2 cellular contexts compared by ENCODE assay signal in the genomic region with DNA sequence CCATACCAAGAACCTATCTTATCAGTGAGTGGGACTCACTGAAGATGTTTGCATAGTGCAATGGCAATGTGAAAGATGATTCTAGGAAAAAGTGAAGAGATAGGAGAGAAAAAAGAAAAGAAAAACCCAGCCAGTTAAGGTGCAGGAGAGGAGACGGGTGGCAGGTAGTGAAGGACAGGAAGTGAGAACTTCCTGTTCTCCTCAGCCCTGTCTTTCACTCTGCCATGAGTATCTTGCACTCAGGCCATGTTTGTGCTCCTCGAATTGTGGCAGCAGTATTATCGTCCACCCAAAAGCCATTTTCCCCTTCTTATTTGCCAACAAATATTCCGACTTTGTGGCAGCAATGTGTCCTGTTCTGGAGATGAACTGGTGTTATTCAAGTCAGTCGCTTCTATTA.
TF ChIP-seq lines count a peak whose summit lies in the region.

No MANE protein-coding gene starts in this region.

TF ChIP-seq in GM23338, 12 proteins besides CTCF, POLR2A, EP300 and RAD21:
- TF ChIP-seq CREB1 (CRISPR knock-in tag; IDR thresholded peaks at IDR 0.05; ENCODE audit: low read depth) (no peak), STAT1 (IDR thresholded peaks at IDR 0.05; ENCODE audit: unreplicated experiment) (no peak), JUNB (IDR thresholded peaks at IDR 0.05; ENCODE audit: unreplicated experiment) (no peak), EZH2phosphoT487 (IDR thresholded peaks at IDR 0.05; ENCODE audit: unreplicated experiment) (no peak), EZH2 (IDR thresholded peaks at IDR 0.05; ENCODE audit: low read depth, unreplicated experiment) (no peak), NANOG (IDR thresholded peaks at IDR 0.05; ENCODE audit: borderline replicate concordance) (no peak), POLR2AphosphoS5 (IDR thresholded peaks at IDR 0.05; ENCODE audit: low read depth) (no peak), ZNF114 (CRISPR knock-in tag; IDR thresholded peaks at IDR 0.05) (no peak), ZNF462 (CRISPR knock-in tag; IDR thresholded peaks at IDR 0.05) (no peak), ZNF331 (CRISPR knock-in tag; IDR thresholded peaks at IDR 0.05; ENCODE audit: low read depth) (no peak)
- TF ChIP-seq, protein P1, sequence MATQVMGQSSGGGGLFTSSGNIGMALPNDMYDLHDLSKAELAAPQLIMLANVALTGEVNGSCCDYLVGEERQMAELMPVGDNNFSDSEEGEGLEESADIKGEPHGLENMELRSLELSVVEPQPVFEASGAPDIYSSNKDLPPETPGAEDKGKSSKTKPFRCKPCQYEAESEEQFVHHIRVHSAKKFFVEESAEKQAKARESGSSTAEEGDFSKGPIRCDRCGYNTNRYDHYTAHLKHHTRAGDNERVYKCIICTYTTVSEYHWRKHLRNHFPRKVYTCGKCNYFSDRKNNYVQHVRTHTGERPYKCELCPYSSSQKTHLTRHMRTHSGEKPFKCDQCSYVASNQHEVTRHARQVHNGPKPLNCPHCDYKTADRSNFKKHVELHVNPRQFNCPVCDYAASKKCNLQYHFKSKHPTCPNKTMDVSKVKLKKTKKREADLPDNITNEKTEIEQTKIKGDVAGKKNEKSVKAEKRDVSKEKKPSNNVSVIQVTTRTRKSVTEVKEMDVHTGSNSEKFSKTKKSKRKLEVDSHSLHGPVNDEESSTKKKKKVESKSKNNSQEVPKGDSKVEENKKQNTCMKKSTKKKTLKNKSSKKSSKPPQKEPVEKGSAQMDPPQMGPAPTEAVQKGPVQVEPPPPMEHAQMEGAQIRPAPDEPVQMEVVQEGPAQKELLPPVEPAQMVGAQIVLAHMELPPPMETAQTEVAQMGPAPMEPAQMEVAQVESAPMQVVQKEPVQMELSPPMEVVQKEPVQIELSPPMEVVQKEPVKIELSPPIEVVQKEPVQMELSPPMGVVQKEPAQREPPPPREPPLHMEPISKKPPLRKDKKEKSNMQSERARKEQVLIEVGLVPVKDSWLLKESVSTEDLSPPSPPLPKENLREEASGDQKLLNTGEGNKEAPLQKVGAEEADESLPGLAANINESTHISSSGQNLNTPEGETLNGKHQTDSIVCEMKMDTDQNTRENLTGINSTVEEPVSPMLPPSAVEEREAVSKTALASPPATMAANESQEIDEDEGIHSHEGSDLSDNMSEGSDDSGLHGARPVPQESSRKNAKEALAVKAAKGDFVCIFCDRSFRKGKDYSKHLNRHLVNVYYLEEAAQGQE (IDR thresholded peaks at IDR 0.05; ENCODE audit: unreplicated experiment), result no peak

TF ChIP-seq in GM12878, 131 proteins besides CTCF, POLR2A, EP300 and RAD21:
- TF ChIP-seq, protein P2, sequence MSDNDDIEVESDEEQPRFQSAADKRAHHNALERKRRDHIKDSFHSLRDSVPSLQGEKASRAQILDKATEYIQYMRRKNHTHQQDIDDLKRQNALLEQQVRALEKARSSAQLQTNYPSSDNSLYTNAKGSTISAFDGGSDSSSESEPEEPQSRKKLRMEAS (IDR thresholded peaks at IDR 0.05; ENCODE audit: low read depth, low read length), result no peak
- no peak for TF ChIP-seq CREM (IDR thresholded peaks at IDR 0.05; ENCODE audit: low read depth)
- TF ChIP-seq NFYA (IDR thresholded peaks at IDR 0.05; ENCODE audit: borderline replicate concordance, low read depth, low read length), result no peak
- TF ChIP-seq, protein P3, sequence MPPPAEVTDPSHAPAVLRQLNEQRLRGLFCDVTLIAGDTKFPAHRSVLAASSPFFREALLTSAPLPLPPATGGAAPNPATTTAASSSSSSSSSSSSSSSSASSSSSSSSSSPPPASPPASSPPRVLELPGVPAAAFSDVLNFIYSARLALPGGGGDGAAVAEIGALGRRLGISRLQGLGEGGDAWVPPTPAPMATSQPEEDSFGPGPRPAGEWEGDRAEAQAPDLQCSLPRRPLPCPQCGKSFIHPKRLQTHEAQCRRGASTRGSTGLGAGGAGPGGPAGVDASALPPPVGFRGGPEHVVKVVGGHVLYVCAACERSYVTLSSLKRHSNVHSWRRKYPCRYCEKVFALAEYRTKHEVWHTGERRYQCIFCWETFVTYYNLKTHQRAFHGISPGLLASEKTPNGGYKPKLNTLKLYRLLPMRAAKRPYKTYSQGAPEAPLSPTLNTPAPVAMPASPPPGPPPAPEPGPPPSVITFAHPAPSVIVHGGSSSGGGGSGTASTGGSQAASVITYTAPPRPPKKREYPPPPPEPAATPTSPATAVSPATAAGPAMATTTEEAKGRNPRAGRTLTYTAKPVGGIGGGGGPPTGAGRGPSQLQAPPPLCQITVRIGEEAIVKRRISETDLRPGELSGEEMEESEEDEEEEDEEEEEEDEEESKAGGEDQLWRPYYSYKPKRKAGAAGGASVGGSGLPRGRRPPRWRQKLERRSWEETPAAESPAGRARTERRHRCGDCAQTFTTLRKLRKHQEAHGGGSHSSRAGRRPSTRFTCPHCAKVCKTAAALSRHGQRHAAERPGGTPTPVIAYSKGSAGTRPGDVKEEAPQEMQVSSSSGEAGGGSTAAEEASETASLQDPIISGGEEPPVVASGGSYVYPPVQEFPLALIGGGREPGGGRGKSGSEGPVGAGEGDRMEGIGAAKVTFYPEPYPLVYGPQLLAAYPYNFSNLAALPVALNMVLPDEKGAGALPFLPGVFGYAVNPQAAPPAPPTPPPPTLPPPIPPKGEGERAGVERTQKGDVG (CRISPR knock-in tag; IDR thresholded peaks at IDR 0.05), result no peak
- TF ChIP-seq ZNF274 (IDR thresholded peaks at IDR 0.05; ENCODE audit: insufficient read depth, insufficient read length), result no peak
- TF ChIP-seq USF1 (IDR thresholded peaks at IDR 0.05; ENCODE audit: borderline replicate concordance, extremely low read length, insufficient read depth, low read depth, low read length), result no peak
